ENCODE assay signal across 9 cellular contexts in genomic region chr18:30409120-30409519, GRCh38.
"Had no signal": no experiment of that assay in that cellular context is flagged by ENCODE, and none has a peak within 500 bp of the region (broad histone marks: within the 10 kb centered on the region; RNA-seq: fewer than 3 reads in every experiment).

No MANE protein-coding gene starts in this region.

- H3K27ac Mint-ChIP-seq: GM23338, H9, HFFc6, IgD-negative memory B cell had no signal

- H3K4me3 ChIP-seq: GM23338 had no signal

- ATAC-seq: GM23338, HepG2 had no signal

- H3K4me1 Mint-ChIP-seq: GM23338, H9, IgD-negative memory B cell had no signal

- H3K4me3 Mint-ChIP-seq: GM23338, H9, HFFc6, IgD-negative memory B cell had no signal

- H3K36me3 Mint-ChIP-seq: IgD-negative memory B cell had no signal

- FAIRE-seq: H54, HepG2 had no signal

- H3K27me3 Mint-ChIP-seq: IgD-negative memory B cell had no signal

- DNase-seq: H9, HCEC 1CT, HFFc6, KG1 had no signal

- H3K27ac ChIP-seq: HL-60 had no signal

- H3K4me2 ChIP-seq: GM23338 had no signal
